ENCODE assay signal across 37 cellular contexts in genomic region chr4:28834120-28834519, GRCh38.
"Had no signal": no experiment of that assay in that cellular context is flagged by ENCODE, and none has a peak within 500 bp of the region (broad histone marks: within the 10 kb centered on the region; RNA-seq: fewer than 3 reads in every experiment).

No MANE protein-coding gene starts in this region.

- H3K36me3 Mint-ChIP-seq: activated naive CD4-positive, alpha-beta T cell treated with anti-CD3 and anti-CD28 coated beads, Interleukin-2, amount 10 ng/mL, durations not matched to agents 7 days and 5 days; activated naive CD4-positive, alpha-beta T cell treated with anti-CD3 and anti-CD28 coated beads, Interleukin-2, amount 50 U/mL, for 24 hours; activated naive CD8-positive, alpha-beta T cell; activated naive CD8-positive, alpha-beta T cell treated with anti-CD3 and anti-CD28 coated beads for 36 hours; activated naive CD8-positive, alpha-beta T cell treated with anti-CD3 and anti-CD28 coated beads, Interleukin-2, amount 10 ng/mL, durations not matched to agents 7 days and 5 days; brain had no signal

- H3K9me3 ChIP-seq: adrenal gland, ascending aorta, body of pancreas, breast epithelium had no signal

- H3K36me3 ChIP-seq: adrenal gland, ascending aorta, brain microvascular endothelial cell, breast epithelium, cardiac muscle cell had no signal

- H3K4me3 Mint-ChIP-seq: activated naive CD4-positive, alpha-beta T cell treated with anti-CD3 and anti-CD28 coated beads for 36 hours; activated naive CD4-positive, alpha-beta T cell treated with anti-CD3 and anti-CD28 coated beads, Interleukin-2, amount 10 ng/mL, durations not matched to agents 7 days and 5 days; activated naive CD4-positive, alpha-beta T cell treated with anti-CD3 and anti-CD28 coated beads, Interleukin-2, amount 50 U/mL, for 24 hours; activated naive CD8-positive, alpha-beta T cell; activated naive CD8-positive, alpha-beta T cell treated with anti-CD3 and anti-CD28 coated beads for 36 hours; activated naive CD8-positive, alpha-beta T cell treated with anti-CD3 and anti-CD28 coated beads, Interleukin-2, amount 10 ng/mL, durations not matched to agents 7 days and 5 days; activated naive CD8-positive, alpha-beta T cell treated with anti-CD3 and anti-CD28 coated beads, Interleukin-2, amount 50 U/mL, for 24 hours; activated T-cell treated with anti-CD3 and anti-CD28 coated beads, Interleukin-2, amount 50 U/mL, for 4 hours; activated T-cell treated with anti-CD3 and anti-CD28 coated beads, Interleukin-2, amount 50 U/mL, for 72 hours; activated T-helper 1 cell treated with anti-CD3 and anti-CD28 coated beads, Interleukin-12 subunit alpha, Interleukin-12 subunit beta, Interleukin-2, Interleukin-4 antibody, amounts not matched to agents 30 ng/mL and 10 ng/mL and 1 ng/mL, durations not matched to agents 14 hours and 24 hours and 36 hours; activated T-helper 17 cell treated with anti-CD3 and anti-CD28 coated beads, Interleukin-2, amount 50 U/mL, for 72 hours; brain; central memory CD8-positive, alpha-beta T cell had no signal

- H3K27ac ChIP-seq: adrenal gland, ascending aorta, body of pancreas, brain microvascular endothelial cell, breast epithelium, cardiac muscle cell had no signal

- H3K4me3 ChIP-seq: adrenal gland, ascending aorta, body of pancreas, breast epithelium, cardiac muscle cell had no signal

- ATAC-seq: activated naive CD4-positive, alpha-beta T cell treated with anti-CD3 and anti-CD28 coated beads, Interleukin-2, amount 50 U/mL, for 72 hours; activated naive CD8-positive, alpha-beta T cell treated with anti-CD3 and anti-CD28 coated beads, Interleukin-2, amount 50 U/mL, for 24 hours; activated T-cell treated with anti-CD3 and anti-CD28 coated beads, Interleukin-2, amount 50 U/mL, for 4 hours; activated T-cell treated with anti-CD3 and anti-CD28 coated beads, Interleukin-2, amount 50 U/mL, for 72 hours; activated T-helper 17 cell treated with anti-CD3 and anti-CD28 coated beads, Interleukin-2, amount 50 U/mL, for 72 hours; body of pancreas had no signal

- H3K27ac Mint-ChIP-seq: activated naive CD4-positive, alpha-beta T cell treated with anti-CD3 and anti-CD28 coated beads for 36 hours; activated naive CD4-positive, alpha-beta T cell treated with anti-CD3 and anti-CD28 coated beads, Interleukin-2, amount 10 ng/mL, durations not matched to agents 7 days and 5 days; activated naive CD4-positive, alpha-beta T cell treated with anti-CD3 and anti-CD28 coated beads, Interleukin-2, amount 50 U/mL, for 24 hours; activated naive CD4-positive, alpha-beta T cell treated with anti-CD3 and anti-CD28 coated beads, Interleukin-2, amount 50 U/mL, for 72 hours; activated naive CD8-positive, alpha-beta T cell; activated naive CD8-positive, alpha-beta T cell treated with anti-CD3 and anti-CD28 coated beads for 36 hours; activated naive CD8-positive, alpha-beta T cell treated with anti-CD3 and anti-CD28 coated beads, Interleukin-2, amount 10 ng/mL, durations not matched to agents 7 days and 5 days; activated naive CD8-positive, alpha-beta T cell treated with anti-CD3 and anti-CD28 coated beads, Interleukin-2, amount 50 U/mL, for 24 hours; activated T-cell treated with anti-CD3 and anti-CD28 coated beads, Interleukin-2, amount 50 U/mL, for 72 hours; activated T-helper 1 cell treated with anti-CD3 and anti-CD28 coated beads, Interleukin-12 subunit alpha, Interleukin-12 subunit beta, Interleukin-2, Interleukin-4 antibody, amounts not matched to agents 30 ng/mL and 10 ng/mL and 1 ng/mL, durations not matched to agents 14 hours and 24 hours and 36 hours; activated T-helper 17 cell treated with anti-CD3 and anti-CD28 coated beads, Interleukin-2, amount 50 U/mL, for 72 hours; activated T-helper 2 cell treated with anti-CD3 and anti-CD28 coated beads, Interferon-gamma antibody, Interleukin-2, Interleukin-4, amounts not matched to agents 10 μg/mL and 5 μg/mL and 100 μg/mL, durations not matched to agents 14 hours and 24 hours and 36 hours; brain had no signal

- H3K4me1 Mint-ChIP-seq: activated naive CD4-positive, alpha-beta T cell treated with anti-CD3 and anti-CD28 coated beads, Interleukin-2, amount 10 ng/mL, durations not matched to agents 7 days and 5 days; activated naive CD4-positive, alpha-beta T cell treated with anti-CD3 and anti-CD28 coated beads, Interleukin-2, amount 50 U/mL, for 24 hours; activated naive CD8-positive, alpha-beta T cell treated with anti-CD3 and anti-CD28 coated beads for 36 hours; activated naive CD8-positive, alpha-beta T cell treated with anti-CD3 and anti-CD28 coated beads, Interleukin-2, amount 10 ng/mL, durations not matched to agents 7 days and 5 days; activated naive CD8-positive, alpha-beta T cell treated with anti-CD3 and anti-CD28 coated beads, Interleukin-2, amount 50 U/mL, for 24 hours; activated T-helper 17 cell treated with anti-CD3 and anti-CD28 coated beads, Interleukin-2, amount 50 U/mL, for 72 hours; central memory CD8-positive, alpha-beta T cell had no signal

- DNase-seq: activated effector memory CD4-positive, alpha-beta T cell treated with anti-CD3 and anti-CD28 coated beads, Interleukin-2, amount 50 U/mL, for 16 hours; activated effector memory CD4-positive, alpha-beta T cell treated with Interleukin-2 at 50 U/mL for 16 hours; activated gamma-delta T cell; activated gamma-delta T cell treated with Interleukin-2 at 50 U/mL for 16 hours; activated naive CD4-positive, alpha-beta T cell; activated naive CD4-positive, alpha-beta T cell treated with anti-CD3 and anti-CD28 coated beads for 36 hours; activated naive CD4-positive, alpha-beta T cell treated with anti-CD3 and anti-CD28 coated beads, Interleukin-2, amount 10 ng/mL, durations not matched to agents 7 days and 5 days; activated naive CD4-positive, alpha-beta T cell treated with anti-CD3 and anti-CD28 coated beads, Interleukin-2, amount 50 U/mL, for 16 hours; activated naive CD4-positive, alpha-beta T cell treated with Interleukin-2 at 50 U/mL for 16 hours; activated naive CD8-positive, alpha-beta T cell treated with anti-CD3 and anti-CD28 coated beads for 36 hours; activated naive CD8-positive, alpha-beta T cell treated with anti-CD3 and anti-CD28 coated beads, Interleukin-2, amount 10 ng/mL, durations not matched to agents 7 days and 5 days; activated naive CD8-positive, alpha-beta T cell treated with anti-CD3 and anti-CD28 coated beads, Interleukin-2, amount 50 U/mL, for 24 hours; activated T-cell treated with anti-CD3 and anti-CD28 coated beads, Interleukin-2, amount 50 U/mL, for 1 hour; activated T-cell treated with anti-CD3 and anti-CD28 coated beads, Interleukin-2, amount 50 U/mL, for 4 hours; activated T-cell treated with anti-CD3 and anti-CD28 coated beads, Interleukin-2, amount 50 U/mL, for 48 hours; activated T-cell treated with anti-CD3 and anti-CD28 coated beads, Interleukin-2, amount 50 U/mL, for 72 hours; adrenal gland; amniotic stem cell; amygdala; anterior cingulate cortex; aorta; body of pancreas; brain microvascular endothelial cell; caudate nucleus; central memory CD4-positive, alpha-beta T cell; cerebellar nuclear complex had no signal

- H3K27me3 Mint-ChIP-seq: activated naive CD4-positive, alpha-beta T cell treated with anti-CD3 and anti-CD28 coated beads, Interleukin-2, amount 10 ng/mL, durations not matched to agents 7 days and 5 days; activated naive CD4-positive, alpha-beta T cell treated with anti-CD3 and anti-CD28 coated beads, Interleukin-2, amount 50 U/mL, for 24 hours; activated naive CD8-positive, alpha-beta T cell; activated naive CD8-positive, alpha-beta T cell treated with anti-CD3 and anti-CD28 coated beads for 36 hours; activated naive CD8-positive, alpha-beta T cell treated with anti-CD3 and anti-CD28 coated beads, Interleukin-2, amount 10 ng/mL, durations not matched to agents 7 days and 5 days; activated naive CD8-positive, alpha-beta T cell treated with anti-CD3 and anti-CD28 coated beads, Interleukin-2, amount 50 U/mL, for 24 hours; activated T-helper 17 cell treated with anti-CD3 and anti-CD28 coated beads, Interleukin-2, amount 50 U/mL, for 72 hours; central memory CD8-positive, alpha-beta T cell had no signal

- H3K27me3 ChIP-seq: adrenal gland, ascending aorta, body of pancreas, brain microvascular endothelial cell, breast epithelium, cardiac muscle cell had no signal
